9 cellular contexts compared by ENCODE assay signal in the genomic region with DNA sequence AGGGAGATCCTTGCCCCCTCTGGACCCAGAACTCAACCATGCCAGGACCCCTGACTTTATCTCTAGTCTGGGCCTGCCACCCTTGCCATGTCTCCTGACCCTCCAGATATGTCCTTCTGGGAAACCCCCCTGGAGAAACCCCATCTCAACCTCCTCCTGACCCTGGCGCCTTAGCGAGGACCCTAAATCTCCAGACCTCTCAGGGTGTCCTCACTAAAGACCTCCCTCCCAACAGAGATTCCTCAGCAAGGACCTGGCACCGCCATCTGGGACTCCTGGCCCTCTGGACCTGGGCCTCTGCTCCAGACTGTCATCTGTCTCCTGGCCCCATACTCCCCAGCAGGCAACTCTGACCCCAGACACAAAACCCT. TPM values are rescaled to one million over a fixed set of nuclear protein-coding genes. Genes with fewer than 3 reads are reported as not detected.
A peak's percentile ranks its signal among the peaks of the same experiment; 100 is the strongest.
DNase-seq lines count a peak whose midpoint lies in the region; TF ChIP-seq lines count a peak whose summit lies in the region.
"Had no signal": no experiment of that assay in that cellular context is flagged by ENCODE, and none has a peak within 500 bp of the region (broad histone marks: within the 10 kb centered on the region; RNA-seq: fewer than 3 reads in every experiment).

No MANE protein-coding gene starts in this region.

- H3K9ac ChIP-seq in GM23248, result peak overlapping the region; percentile 89

- peak overlapping the region; percentile 93 for H3K4me2 ChIP-seq in GM23248 (ENCODE audit: unreplicated experiment)

- H3K79me2 ChIP-seq in GM23248 (ENCODE audit: insufficient read depth), result peaks cover 45% of the 10 kb centered on the region

- peaks cover 4% of the 10 kb centered on the region; the same call in 1 of the 2 replicates for H4K20me1 ChIP-seq in GM23248 (ENCODE audit: insufficient read depth)

- in situ Hi-C loops in GM23248 (cut with MboI), result no loop called here

- H3K27me3 Mint-ChIP-seq in activated CD4-positive, alpha-beta memory T cell treated with anti-CD3 and anti-CD28 coated beads, Interleukin-2, amount 10 ng/mL, durations not matched to agents 7 days and 5 days, result no peaks in the 10 kb centered on the region
- peaks cover 6% of the 10 kb centered on the region for H3K27me3 Mint-ChIP-seq in glutamatergic neuron (ENCODE audit: unreplicated experiment)

- DNase-seq in GM23248 (no peak), glutamatergic neuron (no peak), spleen (no peak), NCI-H187 (lab: John Stamatoyannopoulos, UW) (no peak), NCI-H2081 treated with DMSO at 0.1 percent for 48 hours (lab: John Stamatoyannopoulos, UW) (no peak), caudate nucleus (lab: John Stamatoyannopoulos, UW) (no peak)
- DNase-seq in activated CD4-positive, alpha-beta memory T cell treated with anti-CD3 and anti-CD28 coated beads, Interleukin-2, amount 10 ng/mL, durations not matched to agents 7 days and 5 days, result no peak
- DNase-seq: effector memory CD4-positive, alpha-beta T cell had no signal

- POLR2A ChIA-PET in activated CD4-positive, alpha-beta memory T cell treated with anti-CD3 and anti-CD28 coated beads, Interleukin-2, amount 10 ng/mL, durations not matched to agents 7 days and 5 days (lab: Charles Lee), result no interaction called here

- H3K4me3 ChIP-seq in GM23248 (peak overlapping the region; percentile 91), spleen (peak overlapping the region in 7 of 8 donors; percentile 64 to 85 (median 71))

- H3K9me3 ChIP-seq in GM23248 (ENCODE audit: low read depth) (no peaks in the 10 kb centered on the region), spleen (no peaks in the 10 kb centered on the region)

- peaks cover 12% of the 10 kb centered on the region for H3K36me3 Mint-ChIP-seq in activated CD4-positive, alpha-beta memory T cell treated with anti-CD3 and anti-CD28 coated beads, Interleukin-2, amount 10 ng/mL, durations not matched to agents 7 days and 5 days (ENCODE audit: low read depth)
- H3K36me3 Mint-ChIP-seq in glutamatergic neuron (ENCODE audit: unreplicated experiment), result peaks cover 4% of the 10 kb centered on the region

- no peak for TF ChIP-seq CTCF in glutamatergic neuron (IDR thresholded peaks at IDR 0.05; ENCODE audit: partially characterized antibody, unreplicated experiment)
- no peak for TF ChIP-seq CTCF in spleen (IDR thresholded peaks at IDR 0.05 in 8 of 11, conservative IDR thresholded peaks at IDR 0.05 in 3 of 11)

- H2AFZ ChIP-seq in GM23248, result no peak overlapping the region

- CTCF ChIA-PET in activated CD4-positive, alpha-beta memory T cell treated with anti-CD3 and anti-CD28 coated beads, Interleukin-2, amount 10 ng/mL, durations not matched to agents 7 days and 5 days (lab: Charles Lee), result interaction anchor here (1.1 kb wide), 1 partner anchor 15 kb away, joined by 4 read pairs; the partner anchor contains the start of gene CATSPERG

- peaks cover 54% of the 10 kb centered on the region for H3K4me1 Mint-ChIP-seq in activated CD4-positive, alpha-beta memory T cell treated with anti-CD3 and anti-CD28 coated beads, Interleukin-2, amount 10 ng/mL, durations not matched to agents 7 days and 5 days
- H3K4me1 Mint-ChIP-seq in glutamatergic neuron (ENCODE audit: low read depth, unreplicated experiment), result no peaks in the 10 kb centered on the region

- no peak overlapping the region for H3K27ac Mint-ChIP-seq in activated CD4-positive, alpha-beta memory T cell treated with anti-CD3 and anti-CD28 coated beads, Interleukin-2, amount 10 ng/mL, durations not matched to agents 7 days and 5 days
- H3K27ac Mint-ChIP-seq in glutamatergic neuron (ENCODE audit: unreplicated experiment), result peak overlapping the region; percentile 34

- H3K4me1 ChIP-seq in GM23248 (ENCODE audit: insufficient read depth), result peaks cover 16% of the 10 kb centered on the region
- peaks cover 33 to 86% (median 69%) of the 10 kb centered on the region in 6 donors for H3K4me1 ChIP-seq in spleen

- peak overlapping the region; percentile 76 for H3K27ac ChIP-seq in GM23248
- peak overlapping the region in 7 of 8 donors; percentile 84 to 93 (median 86) for H3K27ac ChIP-seq in spleen
- H3K27ac ChIP-seq in caudate nucleus (ENCODE audit: low read depth, low read length), result no peak overlapping the region

- 86 to 93% methylated on average over 3 of the region's 3 CpGs for WGBS in GM23248 (ENCODE audit: low coverage in 1 of 2, low lambda C conversion rate in 2 of 2, missing lambda C conversion rate in 2 of 2), 2 experiments
- WGBS in spleen, 5 donors, result 80 to 88% (median 84%) methylated on average over 3 of the region's 3 CpGs

- no peaks in the 10 kb centered on the region for H3K9me2 ChIP-seq in GM23248 (ENCODE audit: insufficient read depth)

- 0 out of 2 replicates have a peak, but pooled peaks cover 9% of the 10 kb centered on the region for H3K36me3 ChIP-seq in GM23248 (ENCODE audit: low read depth)
- H3K36me3 ChIP-seq in spleen, result peaks cover 0 to 33% (median 11%) of the 10 kb centered on the region in 6 donors

- H3K4me3 Mint-ChIP-seq in activated CD4-positive, alpha-beta memory T cell treated with anti-CD3 and anti-CD28 coated beads, Interleukin-2, amount 10 ng/mL, durations not matched to agents 7 days and 5 days, result peak overlapping the region; percentile 81
- peak overlapping the region; percentile 30 for H3K4me3 Mint-ChIP-seq in glutamatergic neuron (ENCODE audit: unreplicated experiment)

- intact Hi-C loops in spleen (cut with DNase I; ENCODE audit: low total_unique reads), result no loop called here

- no peaks in the 10 kb centered on the region for H3K9me3 Mint-ChIP-seq in activated CD4-positive, alpha-beta memory T cell treated with anti-CD3 and anti-CD28 coated beads, Interleukin-2, amount 10 ng/mL, durations not matched to agents 7 days and 5 days
- peaks cover 5% of the 10 kb centered on the region for H3K9me3 Mint-ChIP-seq in glutamatergic neuron (ENCODE audit: unreplicated experiment)

- no peak for TF ChIP-seq POLR2A in spleen (IDR thresholded peaks at IDR 0.05)

- peaks cover 8% of the 10 kb centered on the region; the same call in 1 of the 2 replicates for H3F3A ChIP-seq in GM23248 (ENCODE audit: insufficient read depth)

- H3K27me3 ChIP-seq in GM23248 (replicated peaks; ENCODE audit: insufficient read depth) (no peaks in the 10 kb centered on the region), spleen (replicated peaks in 1 of 7) (no peaks in the 10 kb centered on the region)

RNA-seq across cellular contexts. Expression of gene KCNK6, which starts 1.3 kb away (rescaled TPM):
- total RNA-seq in GM23248 (2014; rRNA removed; shearing (Covaris generic)), result 12.1 and 13.7 TPM in 2 replicates
- polyA plus RNA-seq in GM23248 (2016; fragmentation: Nextera tagmentation; extraction: Ambion mirVana) (15.5 and 16.8 TPM in 2 replicates), spleen (1 to 10 TPM; 3.8 to 9.3 (median 4.5) TPM)
- 10 to 100 TPM; 14.3 to 14.4 TPM for total RNA-seq in activated CD4-positive, alpha-beta memory T cell treated with anti-CD3 and anti-CD28 coated beads, Interleukin-2, amount 10 ng/mL, durations not matched to agents 7 days and 5 days
- total RNA-seq in glutamatergic neuron (ENCODE audit: unreplicated experiment) (2.7 TPM), spleen (10 to 100 TPM; 11.8 to 25.9 (median 17.8) TPM)

RNA-seq across cellular contexts. Expression of gene YIF1B, which starts 5.2 kb away (rescaled TPM):
- total RNA-seq in GM23248 (2014; rRNA removed; shearing (Covaris generic)), result 143 and 162 TPM in 2 replicates
- 191 and 199 TPM in 2 replicates for polyA plus RNA-seq in GM23248 (2016; fragmentation: Nextera tagmentation; extraction: Ambion mirVana)
- total RNA-seq in activated CD4-positive, alpha-beta memory T cell treated with anti-CD3 and anti-CD28 coated beads, Interleukin-2, amount 10 ng/mL, durations not matched to agents 7 days and 5 days, result 10 to 100 TPM; 75.4 to 76.1 TPM
- 101 TPM for total RNA-seq in glutamatergic neuron (ENCODE audit: unreplicated experiment)
- 10 to 100 TPM; 31.4 to 40.6 (median 38.4) TPM for total RNA-seq in spleen
- 10 to 100 TPM; 41.2 to 56.7 (median 46.6) TPM for polyA plus RNA-seq in spleen

RNA-seq across cellular contexts. Expression of gene CATSPERG, which starts 14.7 kb away (rescaled TPM):
- total RNA-seq in GM23248 (2014; rRNA removed; shearing (Covaris generic)), result 0.63 TPM in 1 of 2 replicates, not detected in the other
- polyA plus RNA-seq in GM23248 (2016; fragmentation: Nextera tagmentation; extraction: Ambion mirVana) (0.53 and 1.1 TPM in 2 replicates), spleen (1 to 10 TPM; 1.8 to 4.4 (median 1.9) TPM)
- total RNA-seq in activated CD4-positive, alpha-beta memory T cell treated with anti-CD3 and anti-CD28 coated beads, Interleukin-2, amount 10 ng/mL, durations not matched to agents 7 days and 5 days, result 1 to 10 TPM; 5.3 to 5.7 TPM
- total RNA-seq in glutamatergic neuron (ENCODE audit: unreplicated experiment) (39.0 TPM), spleen (10 to 100 TPM in 2 of 7 donors, 1 to 10 TPM in 5; 4.0 to 10.7 (median 7.4) TPM)

RNA-seq across cellular contexts. Expression of gene C19orf33, which starts 16.9 kb away (rescaled TPM):
- not detected in 2 replicates for total RNA-seq in GM23248 (2014; rRNA removed; shearing (Covaris generic))
- not detected in 2 replicates for polyA plus RNA-seq in GM23248 (2016; fragmentation: Nextera tagmentation; extraction: Ambion mirVana)
- under 1 TPM; 0.55 to 0.71 TPM for total RNA-seq in activated CD4-positive, alpha-beta memory T cell treated with anti-CD3 and anti-CD28 coated beads, Interleukin-2, amount 10 ng/mL, durations not matched to agents 7 days and 5 days
- total RNA-seq in glutamatergic neuron (ENCODE audit: unreplicated experiment), result 1.1 TPM
- 1 to 10 TPM in 5 of 7 donors, not detected in 2; 3.2 to 6.1 (median 4.1) TPM for total RNA-seq in spleen
- polyA plus RNA-seq in spleen, result 10 to 100 TPM; 11.0 to 53.6 (median 11.2) TPM
- total RNA-seq: activated CD8-positive, alpha-beta memory T cell treated with anti-CD3 and anti-CD28 coated beads for 36 hours had no signal

RNA-seq across cellular contexts. Expression of gene PSMD8, which starts 53.4 kb away (rescaled TPM):
- total RNA-seq in GM23248 (2014; rRNA removed; shearing (Covaris generic)), result 231 and 331 TPM in 2 replicates
- polyA plus RNA-seq in GM23248 (2016; fragmentation: Nextera tagmentation; extraction: Ambion mirVana) (292 and 305 TPM in 2 replicates), spleen (10 to 100 TPM; 39.0 to 68.1 (median 64.2) TPM)
- 100 to 1,000 TPM; 167 to 178 TPM for total RNA-seq in activated CD4-positive, alpha-beta memory T cell treated with anti-CD3 and anti-CD28 coated beads, Interleukin-2, amount 10 ng/mL, durations not matched to agents 7 days and 5 days
- total RNA-seq in glutamatergic neuron (ENCODE audit: unreplicated experiment) (156 TPM), spleen (100 to 1,000 TPM in 3 of 7 donors, 10 to 100 TPM in 4; 80.1 to 144 (median 85.1) TPM)
